12 cellular contexts compared by ENCODE assay signal in genomic region chr17:37532751-37533150, GRCh38. TPM values are rescaled to one million over a fixed set of nuclear protein-coding genes. Genes with fewer than 3 reads are reported as not detected.
DNase-seq lines count a peak whose midpoint lies in the region; ATAC-seq and TF ChIP-seq lines count a peak whose summit lies in the region.
"Had no signal": no experiment of that assay in that cellular context is flagged by ENCODE, and none has a peak within 500 bp of the region (broad histone marks: within the 10 kb centered on the region; RNA-seq: fewer than 3 reads in every experiment).

No MANE protein-coding gene starts in this region.

- H3K36me3 Mint-ChIP-seq in natural killer cell: peaks cover 29% of the 10 kb centered on the region
- H3K36me3 Mint-ChIP-seq in natural killer cell treated with Interleukin-12 subunit alpha and Interleukin-12 subunit beta and Interleukin-15 and Interleukin-18, amount 100 ng/mL, for 72 hours: peaks cover 15% of the 10 kb centered on the region
- H3K36me3 Mint-ChIP-seq in central memory CD8-positive, alpha-beta T cell (ENCODE audit: insufficient read depth): peaks cover 51% of the 10 kb centered on the region
- H3K36me3 Mint-ChIP-seq in stimulated activated naive B cell treated with anti-CD40 and anti-IgM and Interleukin-4, amounts not matched to agents 10 μg/mL and 1 μg/mL and 100 μg/mL, for 72 hours: peaks cover 24 to 41% of the 10 kb centered on the region in 2 donors

- H3K27me3 Mint-ChIP-seq in natural killer cell (ENCODE audit: low read depth in 2 of 2): no peaks in the 10 kb centered on the region
- H3K27me3 Mint-ChIP-seq in natural killer cell treated with Interleukin-12 subunit alpha and Interleukin-12 subunit beta and Interleukin-15 and Interleukin-18, amount 100 ng/mL, for 72 hours: no peaks in the 10 kb centered on the region
- no peaks in the 10 kb centered on the region for H3K27me3 Mint-ChIP-seq in central memory CD8-positive, alpha-beta T cell
- no peaks in the 10 kb centered on the region for H3K27me3 Mint-ChIP-seq in stimulated activated naive B cell treated with anti-CD40 and anti-IgM and Interleukin-4, amounts not matched to agents 10 μg/mL and 1 μg/mL and 100 μg/mL, for 72 hours
- H3K27me3 Mint-ChIP-seq: B cell; CD4-positive, CD25-positive, alpha-beta regulatory T cell had no signal

- intact Hi-C loops in natural killer cell (cut with micrococcal nuclease): no loop called here

- ATAC-seq in natural killer cell (no peak), GM18502 (IDR thresholded peaks at IDR 0.05; ENCODE audit: poor library complexity, unreplicated experiment) (no peak)
- ATAC-seq in natural killer cell treated with Interleukin-12 subunit alpha and Interleukin-12 subunit beta and Interleukin-15 and Interleukin-18, amount 100 ng/mL, for 72 hours: no peak
- no peak for ATAC-seq in central memory CD8-positive, alpha-beta T cell (replicated peaks; ENCODE audit: extremely low read depth, poor library complexity, severe bottlenecking)
- no peak for ATAC-seq in stimulated activated naive B cell treated with anti-CD40 and anti-IgM and Interleukin-4, amounts not matched to agents 10 μg/mL and 1 μg/mL and 100 μg/mL, for 72 hours (replicated peaks)
- ATAC-seq: HepG2 had no signal

- H3K4me3 Mint-ChIP-seq in natural killer cell: no peak overlapping the region
- H3K4me3 Mint-ChIP-seq in natural killer cell treated with Interleukin-12 subunit alpha and Interleukin-12 subunit beta and Interleukin-15 and Interleukin-18, amount 100 ng/mL, for 72 hours: no peak overlapping the region
- H3K4me3 Mint-ChIP-seq in central memory CD8-positive, alpha-beta T cell: no peak overlapping the region
- no peak overlapping the region for H3K4me3 Mint-ChIP-seq in stimulated activated naive B cell treated with anti-CD40 and anti-IgM and Interleukin-4, amounts not matched to agents 10 μg/mL and 1 μg/mL and 100 μg/mL, for 72 hours
- H3K4me3 Mint-ChIP-seq: B cell; CD4-positive, CD25-positive, alpha-beta regulatory T cell had no signal

- H3K9me3 Mint-ChIP-seq in natural killer cell: no peaks in the 10 kb centered on the region
- no peaks in the 10 kb centered on the region for H3K9me3 Mint-ChIP-seq in natural killer cell treated with Interleukin-12 subunit alpha and Interleukin-12 subunit beta and Interleukin-15 and Interleukin-18, amount 100 ng/mL, for 72 hours
- H3K9me3 Mint-ChIP-seq in central memory CD8-positive, alpha-beta T cell: no peaks in the 10 kb centered on the region
- H3K9me3 Mint-ChIP-seq in stimulated activated naive B cell treated with anti-CD40 and anti-IgM and Interleukin-4, amounts not matched to agents 10 μg/mL and 1 μg/mL and 100 μg/mL, for 72 hours: no peaks in the 10 kb centered on the region
- H3K9me3 Mint-ChIP-seq: CD4-positive, CD25-positive, alpha-beta regulatory T cell had no signal

- H3K4me1 Mint-ChIP-seq in natural killer cell: peaks cover 3 to 10% of the 10 kb centered on the region in 2 donors
- H3K4me1 Mint-ChIP-seq in natural killer cell treated with Interleukin-12 subunit alpha and Interleukin-12 subunit beta and Interleukin-15 and Interleukin-18, amount 100 ng/mL, for 72 hours (ENCODE audit: low read depth in 2 of 2): peaks cover 0 to 2% of the 10 kb centered on the region in 2 donors
- H3K4me1 Mint-ChIP-seq in central memory CD8-positive, alpha-beta T cell: no peaks in the 10 kb centered on the region
- no peaks in the 10 kb centered on the region for H3K4me1 Mint-ChIP-seq in stimulated activated naive B cell treated with anti-CD40 and anti-IgM and Interleukin-4, amounts not matched to agents 10 μg/mL and 1 μg/mL and 100 μg/mL, for 72 hours
- H3K4me1 Mint-ChIP-seq: B cell had no signal

- DNase-seq in natural killer cell (no peak), iris pigment epithelial cell (ENCODE audit: low read depth) (peak; percentile 43), SKM-1 (lab: John Stamatoyannopoulos, UW; ENCODE audit: unreplicated experiment) (no peak)
- DNase-seq in natural killer cell treated with Interleukin-12 subunit alpha and Interleukin-12 subunit beta and Interleukin-15 and Interleukin-18, amount 100 ng/mL, for 72 hours (ENCODE audit: low spot score): no peak
- DNase-seq in central memory CD8-positive, alpha-beta T cell (ENCODE audit: low spot score in 2 of 2): no peak
- DNase-seq in stimulated activated naive B cell treated with anti-CD40 and anti-IgM and Interleukin-4, amounts not matched to agents 10 μg/mL and 1 μg/mL and 100 μg/mL, for 72 hours: no peak
- no peak for DNase-seq in stimulated activated CD4-positive, alpha-beta T cell treated with anti-CD3 and anti-CD28 coated beads, Interleukin-2, amount 100 ng/mL, for 24 hours
- DNase-seq: Caco-2; CD4-positive, CD25-positive, alpha-beta regulatory T cell had no signal

- TF ChIP-seq CTCF in natural killer cell (IDR thresholded peaks at IDR 0.05): no peak

- H3K27ac Mint-ChIP-seq in natural killer cell: peak overlapping the region; percentile 45 to 70
- H3K27ac Mint-ChIP-seq in natural killer cell treated with Interleukin-12 subunit alpha and Interleukin-12 subunit beta and Interleukin-15 and Interleukin-18, amount 100 ng/mL, for 72 hours: no peak overlapping the region
- H3K27ac Mint-ChIP-seq in central memory CD8-positive, alpha-beta T cell (ENCODE audit: low read depth): peak overlapping the region; percentile 36
- peak overlapping the region; percentile 9 for H3K27ac Mint-ChIP-seq in stimulated activated naive B cell treated with anti-CD40 and anti-IgM and Interleukin-4, amounts not matched to agents 10 μg/mL and 1 μg/mL and 100 μg/mL, for 72 hours
- H3K27ac Mint-ChIP-seq: B cell had no signal

RNA-seq across cellular contexts. Expression of gene DUSP14, which starts 43.1 kb away (rescaled TPM):
- total RNA-seq in natural killer cell: 1 to 10 TPM; 5.0 to 9.1 (median 5.3) TPM
- 10 to 100 TPM in 1 of 2 donors, 1 to 10 TPM in 1; 8.2 to 10.2 TPM for total RNA-seq in natural killer cell treated with Interleukin-12 subunit alpha and Interleukin-12 subunit beta and Interleukin-15 and Interleukin-18, amount 100 ng/mL, for 72 hours

Comparison
In these comparisons a context has a peak if more than half of its experiments do, and no peak if none do; other contexts are left out.
1. H3K27ac Mint-ChIP-seq: peak in natural killer cell (2 of 2), central memory CD8-positive, alpha-beta T cell (single experiment) and stimulated activated naive B cell treated with anti-CD40 and anti-IgM and Interleukin-4, amounts not matched to agents 10 μg/mL and 1 μg/mL and 100 μg/mL, for 72 hours (single experiment); none in natural killer cell treated with Interleukin-12 subunit alpha and Interleukin-12 subunit beta and Interleukin-15 and Interleukin-18, amount 100 ng/mL, for 72 hours (0 of 2).